23 cellular contexts compared by ENCODE assay signal in genomic region chr20:46135856-46136633, GRCh38. TPM values are rescaled to one million over a fixed set of nuclear protein-coding genes. Genes with fewer than 3 reads are reported as not detected.
A peak's percentile ranks its signal among the peaks of the same experiment; 100 is the strongest.
DNase-seq lines count a peak whose midpoint lies in the region; ATAC-seq and TF ChIP-seq lines count a peak whose summit lies in the region.
"Had no signal": no experiment of that assay in that cellular context is flagged by ENCODE, and none has a peak within 500 bp of the region (broad histone marks: within the 10 kb centered on the region; RNA-seq: fewer than 3 reads in every experiment).

No MANE protein-coding gene starts in this region.

- ATAC-seq in GM21825 (IDR thresholded peaks at IDR 0.05; ENCODE audit: unreplicated experiment) = no peak
- ATAC-seq: activated T-cell treated with anti-CD3 and anti-CD28 coated beads, Interleukin-2, amount 50 U/mL, for 72 hours; left ventricle myocardium superior had no signal

- peaks cover 48% of the 10 kb centered on the region for H3K27me3 Mint-ChIP-seq in progenitor cell of endocrine pancreas

- no peaks in the 10 kb centered on the region for H3K36me3 ChIP-seq in BLaER1
- H3K36me3 ChIP-seq in HUES48 (ENCODE audit: control insufficient read depth, insufficient read depth, low read length) = no peaks in the 10 kb centered on the region
- H3K36me3 ChIP-seq: brain microvascular endothelial cell, tibial artery had no signal

- H3K4me1 Mint-ChIP-seq in progenitor cell of endocrine pancreas (ENCODE audit: low read depth) = peaks cover 4% of the 10 kb centered on the region

- H3K36me3 Mint-ChIP-seq in progenitor cell of endocrine pancreas (ENCODE audit: insufficient read depth) = no peaks in the 10 kb centered on the region
- H3K36me3 Mint-ChIP-seq: mesothelial cell of epicardium, naive B cell had no signal

- no peaks in the 10 kb centered on the region for H3K9me3 Mint-ChIP-seq in progenitor cell of endocrine pancreas (ENCODE audit: low read depth)
- H3K9me3 Mint-ChIP-seq: activated T-cell treated with anti-CD3 and anti-CD28 coated beads, Interleukin-2, amount 50 U/mL, for 72 hours; mesothelial cell of epicardium; naive B cell had no signal

- H3K27me3 ChIP-seq in BLaER1 (no peaks in the 10 kb centered on the region), HUES48 (ENCODE audit: control insufficient read depth, insufficient read depth, low read length) (peaks cover 10% of the 10 kb centered on the region)

- peak overlapping the region; percentile 39 for H3K4me2 ChIP-seq in BLaER1

- TF ChIP-seq CTCF in progenitor cell of endocrine pancreas (IDR thresholded peaks at IDR 0.05; ENCODE audit: unreplicated experiment) = no peak

- H3K4me3 ChIP-seq in BLaER1 = no peak overlapping the region
- no peak overlapping the region for H3K4me3 ChIP-seq in HUES48 (ENCODE audit: low read depth, low read length)
- H3K4me3 ChIP-seq: tibial artery had no signal

- peaks cover 28% of the 10 kb centered on the region for H3K4me1 ChIP-seq in BLaER1
- peaks cover 28% of the 10 kb centered on the region for H3K4me1 ChIP-seq in HUES48 (ENCODE audit: control insufficient read depth, insufficient read depth, low read length)
- H3K4me1 ChIP-seq: Caco-2 had no signal

- no peaks in the 10 kb centered on the region for H3K9me3 ChIP-seq in BLaER1
- no peaks in the 10 kb centered on the region for H3K9me3 ChIP-seq in HUES48 (ENCODE audit: control insufficient read depth, insufficient read depth, low read length)
- H3K9me3 ChIP-seq: Caco-2, tibial artery had no signal

- no peaks in the 10 kb centered on the region for H4K20me1 ChIP-seq in BLaER1

- peak; percentile 93 for DNase-seq in NCI-H69 (lab: John Stamatoyannopoulos, UW)
- DNase-seq in medulla oblongata (ENCODE audit: extremely low spot score) = peak; percentile 31
- no peak for DNase-seq in cerebellum (ENCODE audit: low spot score)
- no peak for DNase-seq in progenitor cell of endocrine pancreas (ENCODE audit: low spot score, unreplicated experiment)
- DNase-seq: activated CD4-positive, alpha-beta T cell treated with anti-CD3 and anti-CD28 coated beads, Interleukin-2, amount 50 U/mL, for 4 hours; activated CD4-positive, CD25-positive, alpha-beta regulatory T cell; activated naive CD4-positive, alpha-beta T cell; activated T-cell treated with anti-CD3 and anti-CD28 coated beads, Interleukin-2, amount 50 U/mL, for 72 hours; brain microvascular endothelial cell; Caco-2; GF-D8; IMR-90; left ventricle myocardium superior; naive B cell; NCI-H1048; NCI-H510A treated with DMSO at 0.1 percent for 48 hours; occipital lobe; stimulated activated CD8-positive, alpha-beta memory T cell treated with anti-CD3 and anti-CD28 coated beads, Interleukin-4, amount 100 ng/mL, for 48 hours; tibial artery had no signal

- H3K4me3 Mint-ChIP-seq in progenitor cell of endocrine pancreas (ENCODE audit: low read depth) = no peak overlapping the region
- H3K4me3 Mint-ChIP-seq: activated T-cell treated with anti-CD3 and anti-CD28 coated beads, Interleukin-2, amount 50 U/mL, for 72 hours; mesothelial cell of epicardium had no signal

- H3K27ac ChIP-seq in BLaER1 = no peak overlapping the region
- peak overlapping the region; percentile 26 for H3K27ac ChIP-seq in HUES48 (ENCODE audit: low read depth, low read length)
- H3K27ac ChIP-seq: brain microvascular endothelial cell, tibial artery had no signal

- H3K27ac Mint-ChIP-seq in progenitor cell of endocrine pancreas = no peak overlapping the region
- H3K27ac Mint-ChIP-seq: activated T-cell treated with anti-CD3 and anti-CD28 coated beads, Interleukin-2, amount 50 U/mL, for 72 hours; mesothelial cell of epicardium had no signal

- no peak overlapping the region for H3K9ac ChIP-seq in BLaER1
- H3K9ac ChIP-seq in HUES48 (ENCODE audit: low read depth, low read length) = peak overlapping the region; percentile 28; the same call in 1 of the 2 replicates

RNA-seq across cellular contexts. Expression of gene CD40, which starts 17.9 kb away (rescaled TPM):
- total RNA-seq in cerebellum = 1.6 TPM
- 1.5 and 2.2 TPM in 2 replicates for total RNA-seq in progenitor cell of endocrine pancreas
- total RNA-seq: Caco-2 had no signal

RNA-seq across cellular contexts. Expression of gene NCOA5, which starts 46.3 kb away (rescaled TPM):
- total RNA-seq in cerebellum = 18.1 TPM
- total RNA-seq in progenitor cell of endocrine pancreas = 52.5 and 58.7 TPM in 2 replicates

Comparison
In these comparisons a context has a peak if more than half of its experiments do, and no peak if none do; other contexts are left out.
1. DNase-seq: peak in NCI-H69 (single experiment) and medulla oblongata (single experiment); none in cerebellum (single experiment) and progenitor cell of endocrine pancreas (single experiment).